8 cellular contexts compared by ENCODE assay signal in genomic region chr7:101138149-101138870, GRCh38. TPM values are rescaled to one million over a fixed set of nuclear protein-coding genes. Genes with fewer than 3 reads are reported as not detected.
A peak's percentile ranks its signal among the peaks of the same experiment; 100 is the strongest.
DNase-seq lines count a peak whose midpoint lies in the region; ATAC-seq and TF ChIP-seq lines count a peak whose summit lies in the region.

No MANE protein-coding gene starts in this region.

- H3K27me3 Mint-ChIP-seq in activated T-helper 17 cell treated with anti-CD3 and anti-CD28 coated beads, Interleukin-2, amount 50 U/mL, for 72 hours = peaks cover 11% of the 10 kb centered on the region

- in situ Hi-C loops in transverse colon (cut with MboI; ENCODE audit: low pct_ligation_motif_present in 1 of 4, low pct_unique_long_range_greater_than_20kb in 1 of 4, low sequenced_read_pairs in 3 of 4) = loop anchor here in 2 of 4 donors (5.0 to 25.0 kb wide), 2 partner anchors 41 to 149 kb away; no protein-coding TSS in a partner anchor

- no peak overlapping the region for H3K4me2 ChIP-seq in parathyroid adenoma (ENCODE audit: low read length)

- H3K9ac ChIP-seq in parathyroid adenoma = no peak overlapping the region

- no peaks in the 10 kb centered on the region for H3K9me3 Mint-ChIP-seq in activated T-helper 17 cell treated with anti-CD3 and anti-CD28 coated beads, Interleukin-2, amount 50 U/mL, for 72 hours

- TF ChIP-seq EP300 in transverse colon (IDR thresholded peaks at IDR 0.05; ENCODE audit: low read depth) = no peak

- TF ChIP-seq CTCF in RWPE1 (conservative IDR thresholded peaks at IDR 0.05; ENCODE audit: low read depth) (peak; percentile 97), foreskin fibroblast (IDR thresholded peaks at IDR 0.05; ENCODE audit: low read depth, low read length) (peak; percentile 64), parathyroid adenoma (IDR thresholded peaks at IDR 0.05) (peak; percentile 84), transverse colon (IDR thresholded peaks at IDR 0.05) (peak; percentile 69 to 92 (median 78))

- no peaks in the 10 kb centered on the region for H3K36me3 ChIP-seq in parathyroid adenoma (ENCODE audit: control insufficient read depth, insufficient read depth, low read length)
- H3K36me3 ChIP-seq in transverse colon = no peaks in the 10 kb centered on the region

- no peaks in the 10 kb centered on the region for H3K79me2 ChIP-seq in parathyroid adenoma

- TF ChIP-seq POLR2A in transverse colon (IDR thresholded peaks at IDR 0.05) = no peak

- no peak overlapping the region for H3K4me3 ChIP-seq in foreskin fibroblast (ENCODE audit: low read depth in 1 of 2, low read length in 2 of 2)
- H3K4me3 ChIP-seq in parathyroid adenoma (ENCODE audit: low read depth, low read length) = no peak overlapping the region
- peak overlapping the region in 1 of 4 donors; percentile 7 for H3K4me3 ChIP-seq in transverse colon

- H2AFZ ChIP-seq in parathyroid adenoma = peak overlapping the region; percentile 33

- peaks cover 26% of the 10 kb centered on the region for H3K4me1 Mint-ChIP-seq in activated T-helper 17 cell treated with anti-CD3 and anti-CD28 coated beads, Interleukin-2, amount 50 U/mL, for 72 hours

- intact Hi-C loops in transverse colon (cut with DNase I; ENCODE audit: low total_unique reads) = no loop called here

- H3K4me3 Mint-ChIP-seq in activated T-helper 17 cell treated with anti-CD3 and anti-CD28 coated beads, Interleukin-2, amount 50 U/mL, for 72 hours = peak overlapping the region; percentile 66

- CTCF ChIA-PET in RWPE1 (lab: Yijun Ruan, JAX) = interaction anchor here (0.6 to 1.4 kb wide), 7 partner anchors 11 to 158 kb away, joined by 3 to 6 read pairs (median 5); partner anchors contain the start of gene SERPINE1

- POLR2A ChIA-PET in RWPE1 (lab: Yijun Ruan, JAX; ENCODE audit: low non-redundant PET) = interaction anchor here (0.6 kb wide), 1 partner anchor 36 kb away, joined by 3 read pairs; no protein-coding TSS in a partner anchor

- no peaks in the 10 kb centered on the region for H3K4me1 ChIP-seq in parathyroid adenoma
- H3K4me1 ChIP-seq in transverse colon = peaks cover 0 to 19% (median 8%) of the 10 kb centered on the region in 4 donors

- DNase-seq in AG08396 (ENCODE audit: low spot score) = peak; percentile 84
- peak; percentile 96 for DNase-seq in HT-29 (ENCODE audit: low spot score)
- peak; percentile 92 for DNase-seq in RWPE1 (ENCODE audit: low spot score)
- peak; percentile 96 to 98 for DNase-seq in foreskin fibroblast
- peak; percentile 80 for DNase-seq in transverse colon

- peak; percentile 71 for ATAC-seq in GM18867 (IDR thresholded peaks at IDR 0.05; ENCODE audit: unreplicated experiment)
- peak; percentile 94 for ATAC-seq in activated T-helper 17 cell treated with anti-CD3 and anti-CD28 coated beads, Interleukin-2, amount 50 U/mL, for 72 hours (replicated peaks)

- 6 to 7% methylated on average over 6 to 17 of the region's 17 CpGs for WGBS in transverse colon (ENCODE audit: low coverage in 1 of 2), 2 donors

- no peaks in the 10 kb centered on the region for H3K9me3 ChIP-seq in parathyroid adenoma (ENCODE audit: control insufficient read depth, low read length)
- H3K9me3 ChIP-seq in transverse colon = no peaks in the 10 kb centered on the region

- H3K27ac ChIP-seq in RWPE1 = peak overlapping the region; percentile 92
- no peak overlapping the region for H3K27ac ChIP-seq in parathyroid adenoma
- peak overlapping the region; percentile 37 to 54 (median 48) for H3K27ac ChIP-seq in transverse colon

- H3K27me3 ChIP-seq in parathyroid adenoma (ENCODE audit: control insufficient read depth, insufficient read depth, low read length) (no peaks in the 10 kb centered on the region), transverse colon (peaks cover 7% of the 10 kb centered on the region)

- H3K36me3 Mint-ChIP-seq in activated T-helper 17 cell treated with anti-CD3 and anti-CD28 coated beads, Interleukin-2, amount 50 U/mL, for 72 hours (ENCODE audit: low read depth) = no peaks in the 10 kb centered on the region

- H3K27ac Mint-ChIP-seq in activated T-helper 17 cell treated with anti-CD3 and anti-CD28 coated beads, Interleukin-2, amount 50 U/mL, for 72 hours = peak overlapping the region; percentile 61

RNA-seq across cellular contexts. Expression of gene SERPINE1, which starts 11.4 kb away (rescaled TPM):
- 4.6 and 5.0 TPM in 2 replicates for total RNA-seq in HT-29 (2014; rRNA removed; shearing (Covaris generic))
- 1 to 10 TPM in 1 of 2 donors, under 1 TPM in 1; 0.30 to 4.5 TPM for total RNA-seq in activated T-helper 17 cell treated with anti-CD3 and anti-CD28 coated beads, Interleukin-2, amount 50 U/mL, for 72 hours
- total RNA-seq in transverse colon = 10 to 100 TPM in 1 of 4 donors, 1 to 10 TPM in 3; 1.3 to 26.2 (median 5.5) TPM

RNA-seq across cellular contexts. Expression of gene AP1S1, which starts 16.0 kb away (rescaled TPM):
- 272 and 277 TPM in 2 replicates for total RNA-seq in HT-29 (2014; rRNA removed; shearing (Covaris generic))
- total RNA-seq in activated T-helper 17 cell treated with anti-CD3 and anti-CD28 coated beads, Interleukin-2, amount 50 U/mL, for 72 hours = 10 to 100 TPM; 27.4 to 59.8 TPM
- total RNA-seq in transverse colon = 10 to 100 TPM; 18.3 to 87.3 (median 54.0) TPM

RNA-seq across cellular contexts. Expression of gene VGF, which starts 27.1 kb away (rescaled TPM):
- 0.39 and 0.48 TPM in 2 replicates for total RNA-seq in HT-29 (2014; rRNA removed; shearing (Covaris generic))
- under 1 TPM; 0.13 to 0.48 TPM for total RNA-seq in activated T-helper 17 cell treated with anti-CD3 and anti-CD28 coated beads, Interleukin-2, amount 50 U/mL, for 72 hours
- total RNA-seq in transverse colon = under 1 TPM in 1 of 4 donors, not detected in 3; 0.95 TPM

RNA-seq across cellular contexts. Expression of gene NAT16, which starts 41.8 kb away (rescaled TPM):
- 0.13 TPM in 2 replicates for total RNA-seq in HT-29 (2014; rRNA removed; shearing (Covaris generic))
- total RNA-seq in activated T-helper 17 cell treated with anti-CD3 and anti-CD28 coated beads, Interleukin-2, amount 50 U/mL, for 72 hours = not detected
- total RNA-seq in transverse colon = not detected

RNA-seq across cellular contexts. Expression of gene TRIM56, which starts 53.0 kb away (rescaled TPM):
- 32.3 and 52.2 TPM in 2 replicates for total RNA-seq in HT-29 (2014; rRNA removed; shearing (Covaris generic))
- total RNA-seq in activated T-helper 17 cell treated with anti-CD3 and anti-CD28 coated beads, Interleukin-2, amount 50 U/mL, for 72 hours = 10 to 100 TPM; 45.4 to 55.5 TPM
- 10 to 100 TPM; 23.8 to 50.0 (median 35.1) TPM for total RNA-seq in transverse colon
